ENCODE assay signal across 9 cellular contexts in the genomic region with DNA sequence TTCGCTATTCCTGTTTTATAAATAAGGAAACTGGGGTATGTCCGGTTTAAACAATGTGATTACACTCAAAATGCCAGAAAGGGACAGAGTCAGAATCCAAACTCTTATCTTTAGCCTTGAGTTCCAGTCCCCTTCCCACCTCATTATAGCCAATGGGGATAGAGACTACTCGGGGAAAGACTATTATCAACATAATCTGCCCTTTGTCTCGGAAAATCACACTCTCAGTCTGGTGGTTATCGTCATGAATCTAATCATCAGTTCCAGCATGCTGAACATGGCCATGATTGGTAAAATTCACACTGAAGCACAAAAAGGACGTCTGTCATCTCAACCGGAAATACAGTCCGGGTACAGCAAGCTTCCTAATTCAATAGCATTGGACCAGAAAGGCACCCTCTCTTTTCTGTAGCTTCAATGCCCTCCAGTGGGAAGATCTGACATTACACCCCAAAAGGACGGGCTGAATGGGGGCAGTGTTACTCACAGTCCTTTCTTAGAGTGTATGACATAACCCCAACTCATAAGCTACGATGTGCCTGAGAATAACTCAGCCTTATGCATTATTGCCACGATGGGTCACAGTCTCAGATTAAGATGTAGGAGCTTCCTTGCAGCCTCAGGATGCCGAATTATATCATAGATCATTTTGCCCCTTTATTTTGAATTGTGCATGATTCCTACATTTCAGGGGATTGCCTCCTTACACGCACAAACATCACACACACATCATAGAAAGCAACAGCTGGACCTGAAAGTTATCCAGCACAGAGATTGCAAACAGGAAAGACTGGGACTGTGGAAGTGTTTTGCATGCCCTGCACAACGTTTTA.
DNase-seq lines count a peak whose midpoint lies in the region; ATAC-seq, FAIRE-seq and TF ChIP-seq lines count a peak whose summit lies in the region.
"Had no signal": no experiment of that assay in that cellular context is flagged by ENCODE, and none has a peak within 500 bp of the region (broad histone marks: within the 10 kb centered on the region; RNA-seq: fewer than 3 reads in every experiment).

No MANE protein-coding gene starts in this region.

- peak; percentile 93 for ATAC-seq in GM21529 (IDR thresholded peaks at IDR 0.05; ENCODE audit: unreplicated experiment)

- H2AFZ ChIP-seq in parathyroid adenoma, result no peak overlapping the region

- CTCF ChIA-PET in RWPE1 (lab: Yijun Ruan, JAX), result no interaction called here

- peak overlapping the region; percentile 68 for H3K4me2 ChIP-seq in parathyroid adenoma (ENCODE audit: low read length)

- no peak overlapping the region for H3K9ac ChIP-seq in parathyroid adenoma

- no peaks in the 10 kb centered on the region for H3K79me2 ChIP-seq in parathyroid adenoma

- no peak for FAIRE-seq in HTR-8/SVneo (lab: Jason Lieb, UNC)

- H3K4me1 ChIP-seq in parathyroid adenoma, result no peaks in the 10 kb centered on the region

- no peaks in the 10 kb centered on the region for H3K36me3 ChIP-seq in parathyroid adenoma (ENCODE audit: control insufficient read depth, insufficient read depth, low read length)
- H3K36me3 ChIP-seq: neutrophil had no signal

- peak; percentile 30 for DNase-seq in ELR (ENCODE audit: low read depth)
- peak; percentile 26 for DNase-seq in HTR-8/SVneo (ENCODE audit: insufficient read length, low spot score)
- DNase-seq in RWPE1 (ENCODE audit: low spot score), result peak; percentile 7
- peak; percentile 59 for DNase-seq in activated naive CD4-positive, alpha-beta T cell treated with Interleukin-2 at 50 U/mL for 16 hours
- DNase-seq in globus pallidus (ENCODE audit: low spot score), result peak; percentile 85
- DNase-seq in ureter (ENCODE audit: low spot score), result peak; percentile 75

- no peak overlapping the region for H3K4me3 ChIP-seq in parathyroid adenoma (ENCODE audit: low read depth, low read length)

- POLR2A ChIA-PET in RWPE1 (lab: Yijun Ruan, JAX; ENCODE audit: low non-redundant PET), result no interaction called here

- peak; percentile 63 for TF ChIP-seq CTCF in RWPE1 (conservative IDR thresholded peaks at IDR 0.05; ENCODE audit: low read depth)
- no peak for TF ChIP-seq CTCF in parathyroid adenoma (IDR thresholded peaks at IDR 0.05)

- no peak overlapping the region for H3K27ac ChIP-seq in RWPE1
- H3K27ac ChIP-seq in parathyroid adenoma, result no peak overlapping the region
- H3K27ac ChIP-seq: neutrophil had no signal

- no peaks in the 10 kb centered on the region for H3K9me3 ChIP-seq in parathyroid adenoma (ENCODE audit: control insufficient read depth, low read length)
- H3K9me3 ChIP-seq: neutrophil had no signal

- no peaks in the 10 kb centered on the region for H3K27me3 ChIP-seq in parathyroid adenoma (ENCODE audit: control insufficient read depth, insufficient read depth, low read length)
- H3K27me3 ChIP-seq: neutrophil had no signal

Comparison
In these comparisons a context has a peak if more than half of its experiments do, and no peak if none do; other contexts are left out.
1. DNase-seq: peak in every context shown above with its lines; median percentile 85 in globus pallidus; 75 in ureter; 59 in activated naive CD4-positive, alpha-beta T cell treated with Interleukin-2 at 50 U/mL for 16 hours; 30 in ELR; 26 in HTR-8/SVneo; 7 in RWPE1.